3 cellular contexts compared by ENCODE assay signal in the genomic region with DNA sequence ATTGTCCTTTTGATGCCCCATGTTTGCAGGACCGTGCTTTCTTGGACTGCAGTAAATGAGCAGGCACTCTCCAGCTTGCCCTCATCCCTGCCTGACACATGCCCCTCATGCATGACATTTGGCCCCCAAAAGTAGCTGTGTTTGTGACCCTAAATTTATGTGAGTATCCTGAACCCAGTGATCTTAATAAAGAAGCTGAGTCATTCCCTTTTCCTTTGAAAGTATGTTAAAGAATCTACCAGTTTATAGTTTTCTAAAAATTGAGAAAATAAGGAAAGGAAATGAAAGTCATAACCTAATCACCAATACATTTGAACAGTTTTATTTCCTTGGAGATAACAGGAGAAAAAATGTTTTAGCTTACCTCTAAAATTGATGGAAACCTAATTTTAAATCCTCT.
TF ChIP-seq lines count a peak whose summit lies in the region.

No MANE protein-coding gene starts in this region.

TF ChIP-seq in A549, 52 proteins besides CTCF, POLR2A, EP300 and RAD21:
- TF ChIP-seq RNF2 (IDR thresholded peaks at IDR 0.05; ENCODE audit: borderline replicate concordance, low read depth) (no peak), CBX2 (IDR thresholded peaks at IDR 0.05; ENCODE audit: borderline replicate concordance, low read depth) (no peak), NPAS2 (CRISPR knock-in tag; IDR thresholded peaks at IDR 0.05; ENCODE audit: borderline replicate concordance) (no peak), SREBF2 (IDR thresholded peaks at IDR 0.05) (no peak), HOXB5 (CRISPR knock-in tag; IDR thresholded peaks at IDR 0.05) (no peak), MAFK (IDR thresholded peaks at IDR 0.05; ENCODE audit: partially characterized antibody) (peak; percentile 18), EHF (CRISPR knock-in tag; IDR thresholded peaks at IDR 0.05) (no peak), HOXA7 (CRISPR knock-in tag; IDR thresholded peaks at IDR 0.05) (no peak)

TF ChIP-seq in K562, 482 proteins besides CTCF, POLR2A, EP300 and RAD21 (continues in another document):
- no peak for TF ChIP-seq BCOR (IDR thresholded peaks at IDR 0.05)
- TF ChIP-seq ZNF12 (CRISPR knock-in tag; IDR thresholded peaks at IDR 0.05) = no peak
- no peak for TF ChIP-seq RBM39 (optimal IDR thresholded peaks at IDR 0.05; ENCODE audit: low read depth, low read length)
- no peak for TF ChIP-seq SMAD4 (CRISPR knock-in tag; conservative IDR thresholded peaks at IDR 0.05)
- TF ChIP-seq, protein P1, sequence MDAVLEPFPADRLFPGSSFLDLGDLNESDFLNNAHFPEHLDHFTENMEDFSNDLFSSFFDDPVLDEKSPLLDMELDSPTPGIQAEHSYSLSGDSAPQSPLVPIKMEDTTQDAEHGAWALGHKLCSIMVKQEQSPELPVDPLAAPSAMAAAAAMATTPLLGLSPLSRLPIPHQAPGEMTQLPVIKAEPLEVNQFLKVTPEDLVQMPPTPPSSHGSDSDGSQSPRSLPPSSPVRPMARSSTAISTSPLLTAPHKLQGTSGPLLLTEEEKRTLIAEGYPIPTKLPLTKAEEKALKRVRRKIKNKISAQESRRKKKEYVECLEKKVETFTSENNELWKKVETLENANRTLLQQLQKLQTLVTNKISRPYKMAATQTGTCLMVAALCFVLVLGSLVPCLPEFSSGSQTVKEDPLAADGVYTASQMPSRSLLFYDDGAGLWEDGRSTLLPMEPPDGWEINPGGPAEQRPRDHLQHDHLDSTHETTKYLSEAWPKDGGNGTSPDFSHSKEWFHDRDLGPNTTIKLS (IDR thresholded peaks at IDR 0.05; ENCODE audit: borderline replicate concordance, low read depth) = no peak
- TF ChIP-seq, protein P2, sequence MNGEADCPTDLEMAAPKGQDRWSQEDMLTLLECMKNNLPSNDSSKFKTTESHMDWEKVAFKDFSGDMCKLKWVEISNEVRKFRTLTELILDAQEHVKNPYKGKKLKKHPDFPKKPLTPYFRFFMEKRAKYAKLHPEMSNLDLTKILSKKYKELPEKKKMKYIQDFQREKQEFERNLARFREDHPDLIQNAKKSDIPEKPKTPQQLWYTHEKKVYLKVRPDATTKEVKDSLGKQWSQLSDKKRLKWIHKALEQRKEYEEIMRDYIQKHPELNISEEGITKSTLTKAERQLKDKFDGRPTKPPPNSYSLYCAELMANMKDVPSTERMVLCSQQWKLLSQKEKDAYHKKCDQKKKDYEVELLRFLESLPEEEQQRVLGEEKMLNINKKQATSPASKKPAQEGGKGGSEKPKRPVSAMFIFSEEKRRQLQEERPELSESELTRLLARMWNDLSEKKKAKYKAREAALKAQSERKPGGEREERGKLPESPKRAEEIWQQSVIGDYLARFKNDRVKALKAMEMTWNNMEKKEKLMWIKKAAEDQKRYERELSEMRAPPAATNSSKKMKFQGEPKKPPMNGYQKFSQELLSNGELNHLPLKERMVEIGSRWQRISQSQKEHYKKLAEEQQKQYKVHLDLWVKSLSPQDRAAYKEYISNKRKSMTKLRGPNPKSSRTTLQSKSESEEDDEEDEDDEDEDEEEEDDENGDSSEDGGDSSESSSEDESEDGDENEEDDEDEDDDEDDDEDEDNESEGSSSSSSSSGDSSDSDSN (IDR thresholded peaks at IDR 0.05; ENCODE audit: borderline replicate concordance in 1 of 2, low read depth in 2 of 2, low read length in 2 of 2) = no peak
- TF ChIP-seq CEBPB (tag; IDR thresholded peaks at IDR 0.05) = no peak
- TF ChIP-seq, protein P3, sequence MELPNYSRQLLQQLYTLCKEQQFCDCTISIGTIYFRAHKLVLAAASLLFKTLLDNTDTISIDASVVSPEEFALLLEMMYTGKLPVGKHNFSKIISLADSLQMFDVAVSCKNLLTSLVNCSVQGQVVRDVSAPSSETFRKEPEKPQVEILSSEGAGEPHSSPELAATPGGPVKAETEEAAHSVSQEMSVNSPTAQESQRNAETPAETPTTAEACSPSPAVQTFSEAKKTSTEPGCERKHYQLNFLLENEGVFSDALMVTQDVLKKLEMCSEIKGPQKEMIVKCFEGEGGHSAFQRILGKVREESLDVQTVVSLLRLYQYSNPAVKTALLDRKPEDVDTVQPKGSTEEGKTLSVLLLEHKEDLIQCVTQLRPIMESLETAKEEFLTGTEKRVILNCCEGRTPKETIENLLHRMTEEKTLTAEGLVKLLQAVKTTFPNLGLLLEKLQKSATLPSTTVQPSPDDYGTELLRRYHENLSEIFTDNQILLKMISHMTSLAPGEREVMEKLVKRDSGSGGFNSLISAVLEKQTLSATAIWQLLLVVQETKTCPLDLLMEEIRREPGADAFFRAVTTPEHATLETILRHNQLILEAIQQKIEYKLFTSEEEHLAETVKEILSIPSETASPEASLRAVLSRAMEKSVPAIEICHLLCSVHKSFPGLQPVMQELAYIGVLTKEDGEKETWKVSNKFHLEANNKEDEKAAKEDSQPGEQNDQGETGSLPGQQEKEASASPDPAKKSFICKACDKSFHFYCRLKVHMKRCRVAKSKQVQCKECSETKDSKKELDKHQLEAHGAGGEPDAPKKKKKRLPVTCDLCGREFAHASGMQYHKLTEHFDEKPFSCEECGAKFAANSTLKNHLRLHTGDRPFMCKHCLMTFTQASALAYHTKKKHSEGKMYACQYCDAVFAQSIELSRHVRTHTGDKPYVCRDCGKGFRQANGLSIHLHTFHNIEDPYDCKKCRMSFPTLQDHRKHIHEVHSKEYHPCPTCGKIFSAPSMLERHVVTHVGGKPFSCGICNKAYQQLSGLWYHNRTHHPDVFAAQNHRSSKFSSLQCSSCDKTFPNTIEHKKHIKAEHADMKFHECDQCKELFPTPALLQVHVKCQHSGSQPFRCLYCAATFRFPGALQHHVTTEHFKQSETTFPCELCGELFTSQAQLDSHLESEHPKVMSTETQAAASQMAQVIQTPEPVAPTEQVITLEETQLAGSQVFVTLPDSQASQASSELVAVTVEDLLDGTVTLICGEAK (IDR thresholded peaks at IDR 0.05) = no peak
- TF ChIP-seq, protein P3 (CRISPR knock-in tag; IDR thresholded peaks at IDR 0.05) = no peak
- no peak for TF ChIP-seq ZNF274 (IDR thresholded peaks at IDR 0.05; ENCODE audit: borderline replicate concordance, low read depth, low read length)

TF ChIP-seq in endothelial cell of umbilical vein, 7 proteins besides CTCF, POLR2A, EP300 and RAD21:
- TF ChIP-seq POLR2AphosphoS5 (IDR thresholded peaks at IDR 0.05; ENCODE audit: insufficient read depth, low read depth, low read length) (no peak), GATA2 (IDR thresholded peaks at IDR 0.05; ENCODE audit: insufficient read depth, insufficient read length, low read depth, low read length) (no peak), MYC (IDR thresholded peaks at IDR 0.05; ENCODE audit: low read depth, low read length) (no peak), FOS (IDR thresholded peaks at IDR 0.05; ENCODE audit: borderline replicate concordance, insufficient read depth, low read length) (peak; percentile 10)
TF ChIP-seq in endothelial cell of umbilical vein: peak in this region for 1.
